ENCODE assay signal across 9 cellular contexts in the genomic region with DNA sequence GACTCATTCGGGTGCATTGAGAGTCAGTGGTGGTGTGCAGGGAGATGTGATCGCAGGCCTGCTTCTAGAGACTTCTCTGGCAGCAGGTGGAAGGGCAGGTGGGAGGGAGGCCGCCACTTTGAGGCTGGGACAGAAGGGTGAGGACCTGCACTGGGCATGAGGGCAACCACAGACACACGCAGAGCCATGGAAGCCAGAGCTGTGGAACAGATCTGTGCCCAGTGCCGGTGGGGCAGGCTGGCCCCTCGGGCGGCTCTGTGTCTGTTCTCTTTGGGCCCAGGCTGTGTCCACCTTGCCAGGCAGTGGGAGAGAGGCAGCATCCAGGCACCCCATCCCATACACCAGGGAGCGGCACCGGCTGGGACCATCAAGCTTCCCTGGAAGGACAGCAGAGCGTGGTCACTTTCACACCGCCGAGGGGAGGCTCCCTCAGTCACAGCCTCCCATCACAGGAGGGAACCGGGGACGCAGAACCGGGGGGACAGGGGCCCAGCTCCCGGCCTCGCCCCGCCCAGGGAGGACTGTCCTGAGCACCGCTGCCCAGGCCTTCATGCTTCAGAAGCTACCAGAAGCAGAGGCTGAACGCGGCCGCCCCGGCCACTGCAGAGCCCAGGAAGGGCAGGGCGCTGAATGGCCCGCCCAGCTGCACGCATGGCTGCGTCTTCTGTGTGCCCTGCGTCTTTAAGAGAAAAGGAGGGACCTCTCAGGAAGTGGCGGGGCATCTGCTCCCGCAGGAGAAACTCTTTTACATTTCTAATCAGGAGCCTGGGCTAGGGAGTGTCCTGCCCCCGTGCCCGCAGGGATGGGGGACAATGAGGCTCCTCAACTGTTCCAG. TPM values are rescaled to one million over a fixed set of nuclear protein-coding genes. Genes with fewer than 3 reads are reported as not detected.
DNase-seq lines count a peak whose midpoint lies in the region; ATAC-seq, FAIRE-seq and TF ChIP-seq lines count a peak whose summit lies in the region.
"Had no signal": no experiment of that assay in that cellular context is flagged by ENCODE, and none has a peak within 500 bp of the region (broad histone marks: within the 10 kb centered on the region; RNA-seq: fewer than 3 reads in every experiment).

No MANE protein-coding gene starts in this region.

- TF ChIP-seq CTCF in GM12865 (IDR thresholded peaks at IDR 0.05; ENCODE audit: insufficient read depth, low read depth, low read length, missing control alignments) (no peak), GM12878 (IDR thresholded peaks at IDR 0.05 in 2 of 3, conservative IDR thresholded peaks at IDR 0.05 in 1 of 3; ENCODE audit: control insufficient read depth in 2 of 3, extremely low read depth in 1 of 3, insufficient read depth in 1 of 3, low read depth in 3 of 3, low read length in 3 of 3) (no peak)

- DNase-seq in GM12865 (ENCODE audit: low read depth) (no peak), GM12878 (ENCODE audit: low read depth, low spot score) (no peak), NOMO-1 (lab: John Stamatoyannopoulos, UW; ENCODE audit: unreplicated experiment in 2 of 2) (no peak), NCI-H128 (lab: John Stamatoyannopoulos, UW; ENCODE audit: unreplicated experiment) (no peak), NCI-H146 treated with DMSO at 0.1 percent for 48 hours (lab: John Stamatoyannopoulos, UW; ENCODE audit: unreplicated experiment) (no peak)

- no peaks in the 10 kb centered on the region for H3K36me3 ChIP-seq in GM12878 (ENCODE audit: control insufficient read depth in 2 of 2, insufficient read depth in 2 of 2, low read length in 1 of 2)
- H3K36me3 ChIP-seq in mesodermal cell (ENCODE audit: control insufficient read depth, insufficient read depth, low read length): no peaks in the 10 kb centered on the region

- H3K9me3 ChIP-seq in GM12878 (replicated peaks; ENCODE audit: control insufficient read depth, insufficient read depth, low read length) (no peaks in the 10 kb centered on the region; the same call in 2 of the 3 replicates), mesodermal cell (ENCODE audit: control insufficient read depth, low read length) (no peaks in the 10 kb centered on the region)

- POLR2A ChIA-PET in GM12878 (lab: Charles Lee): no interaction called here

- CTCF ChIA-PET in GM12878 (lab: Yijun Ruan, JAX): no interaction called here

- RAD21 ChIA-PET in GM12878 (lab: Charles Lee; ENCODE audit: unreplicated experiment): no interaction called here

- no peaks in the 10 kb centered on the region for H3K79me2 ChIP-seq in GM12878 (ENCODE audit: control insufficient read depth, insufficient read depth, low read length)

- no peak for TF ChIP-seq EP300 in GM12878 (IDR thresholded peaks at IDR 0.05; ENCODE audit: borderline replicate concordance in 1 of 2, control insufficient read depth in 1 of 2, low read depth in 2 of 2, low read length in 2 of 2)

- SMC1A ChIA-PET in GM12878 (lab: Charles Lee; ENCODE audit: uncharacterized antibody, unreplicated experiment): no interaction called here

- H4K20me1 ChIP-seq in GM12878 (ENCODE audit: control insufficient read depth, insufficient read depth): no peaks in the 10 kb centered on the region

- intact Hi-C loops in GM12878 (cut with micrococcal nuclease; ENCODE audit: unreplicated experiment): no loop called here

- no TSS peak for BruUV-seq in GM12878 (replicated peaks; lab: Mats Ljungman, UMichigan)

- H3K4me3 ChIP-seq in GM12865 (ENCODE audit: low read depth, low read length): peak overlapping the region; percentile 22
- H3K4me3 ChIP-seq in GM12878: peak overlapping the region; percentile 51; the same call in 1 of the 2 replicates
- H3K4me3 ChIP-seq in mesodermal cell (ENCODE audit: extremely low read depth, insufficient read depth, low read length, poor library complexity, severe bottlenecking): no peak overlapping the region

- H3K27ac ChIP-seq in GM12878 (ENCODE audit: control insufficient read depth, insufficient read depth) (no peak overlapping the region), mesodermal cell (ENCODE audit: low read depth, low read length, severe bottlenecking) (peak overlapping the region; percentile 85)

- H3K27me3 ChIP-seq in GM12878 (replicated peaks in 1 of 2; ENCODE audit: control insufficient read depth in 2 of 2, insufficient read depth in 2 of 2, low read length in 1 of 2): no peaks in the 10 kb centered on the region

- in situ Hi-C loops in GM12878 (cut with MboI): no loop called here

- no peak for TF ChIP-seq POLR2A in GM12878 (IDR thresholded peaks at IDR 0.05; ENCODE audit: low read depth, low read length)

- peak overlapping the region; percentile 3 for H2AFZ ChIP-seq in GM12878 (ENCODE audit: control insufficient read depth, low read depth, low read length)

- FAIRE-seq in GM12878 (lab: Jason Lieb, UNC): no peak

- H3K4me1 ChIP-seq in GM12878 (ENCODE audit: control insufficient read depth, insufficient read depth, low read length) (peaks cover 12% of the 10 kb centered on the region), mesodermal cell (ENCODE audit: control insufficient read depth, insufficient read depth, low read length, poor library complexity, severe bottlenecking) (peaks cover 10% of the 10 kb centered on the region)

- 34% methylated on average over 32 of the region's 32 CpGs for WGBS in GM12878 (ENCODE audit: insufficient coverage, insufficient replicate concordance, low lambda C conversion rate, missing lambda C conversion rate)
- 52 to 54% methylated on average over 23 to 27 of the region's 32 CpGs for WGBS in mesodermal cell (ENCODE audit: insufficient coverage in 2 of 2), 2 experiments

- ATAC-seq in HG02852 (IDR thresholded peaks at IDR 0.05; ENCODE audit: unreplicated experiment) (peak; percentile 28), GM12878 (peak; percentile 55; the same call in 2 of the 3 replicates), GM19467 (IDR thresholded peaks at IDR 0.05; ENCODE audit: unreplicated experiment) (no peak)

- H3K4me2 ChIP-seq in GM12878 (ENCODE audit: control insufficient read depth, insufficient read depth): peak overlapping the region; percentile 86

- H3K9ac ChIP-seq in GM12878 (ENCODE audit: control insufficient read depth, insufficient read depth, low read length): no peak overlapping the region

- TF ChIP-seq RAD21 in GM12878 (IDR thresholded peaks at IDR 0.05; ENCODE audit: insufficient read depth, low read depth, low read length): no peak

TF ChIP-seq in GM12878, 131 proteins besides CTCF, POLR2A, EP300 and RAD21:
- no peak for TF ChIP-seq JUND (IDR thresholded peaks at IDR 0.05; ENCODE audit: low read depth, low read length)
- TF ChIP-seq PAX5 (IDR thresholded peaks at IDR 0.05; ENCODE audit: borderline replicate concordance, low read depth, low read length): peak; percentile 91
- TF ChIP-seq SP1 (IDR thresholded peaks at IDR 0.05; ENCODE audit: low read depth, low read length): no peak
- no peak for TF ChIP-seq EZH2 (IDR thresholded peaks at IDR 0.05; ENCODE audit: borderline replicate concordance, control insufficient read depth, low read depth, low read length)
- TF ChIP-seq ZZZ3 (IDR thresholded peaks at IDR 0.05; ENCODE audit: control insufficient read depth, insufficient read length, low read depth): no peak

RNA-seq across cellular contexts. Expression of a gene that starts 32.1 kb away (rescaled TPM):
- not detected in 2 replicates for total RNA-seq in GM12878 (2013; cell fraction: nucleolus; rRNA removed)
- total RNA-seq in GM12878 (2014; rRNA removed) (not detected in 2 replicates), GM12878 (2014; rRNA removed; fragmentation: Illumina TruSeq; extraction: Trizol) (not detected in 2 replicates), GM12878 (2021) (not detected in 2 replicates)
- polyA plus RNA-seq in GM12878 (2011; ENCODE audit: low read depth): not detected
- polyA plus RNA-seq in GM12878 (2011; rRNA removed) (not detected in 2 replicates), GM12878 (2014; fragmentation: Illumina TruSeq; extraction: Trizol) (not detected in 2 replicates), GM12878 (2014; fragmentation: Nextera tagmentation; extraction: Ambion mirVana) (not detected), GM12878 (2014; rRNA removed) (not detected in 2 replicates), GM12878 (2016; fragmentation: Nextera tagmentation; extraction: Ambion mirVana) (not detected)
- not detected in 2 replicates for polyA plus RNA-seq in GM12878 (2011; cell fraction: cytosol; rRNA removed)
- not detected in 2 replicates for polyA plus RNA-seq in GM12878 (2011; cell fraction: nucleus; rRNA removed)
- polyA plus RNA-seq in GM12878 (2012): not detected in 2 replicates
- not detected in 2 replicates for polyA minus RNA-seq in GM12878 (2011; rRNA and poly(A)+ RNA removed)
- not detected in 2 replicates for polyA minus RNA-seq in GM12878 (2011; cell fraction: cytosol; rRNA and poly(A)+ RNA removed)
- not detected in 2 replicates for polyA minus RNA-seq in GM12878 (2011; cell fraction: nucleus; rRNA and poly(A)+ RNA removed)
- polyA plus RNA-seq in mesodermal cell (2013, experiment 1 of 2): 5.0 TPM
- 2.4 TPM for polyA plus RNA-seq in mesodermal cell (2013, experiment 2 of 2)

RNA-seq across cellular contexts. Expression of a gene that starts 56.3 kb away (rescaled TPM):
- total RNA-seq in GM12878 (2013; cell fraction: nucleolus; rRNA removed): 0.22 TPM in 1 of 2 replicates, not detected in the other
- total RNA-seq in GM12878 (2014; rRNA removed) (not detected in 2 replicates), GM12878 (2014; rRNA removed; fragmentation: Illumina TruSeq; extraction: Trizol) (not detected in 2 replicates), GM12878 (2021) (not detected in 2 replicates)
- polyA plus RNA-seq in GM12878 (2011; ENCODE audit: low read depth): not detected
- polyA plus RNA-seq in GM12878 (2011; rRNA removed) (not detected in 2 replicates), GM12878 (2014; fragmentation: Illumina TruSeq; extraction: Trizol) (not detected in 2 replicates), GM12878 (2014; fragmentation: Nextera tagmentation; extraction: Ambion mirVana) (not detected), GM12878 (2014; rRNA removed) (0.04 TPM in 1 of 2 replicates, not detected in the other), GM12878 (2016; fragmentation: Nextera tagmentation; extraction: Ambion mirVana) (not detected)
- polyA plus RNA-seq in GM12878 (2011; cell fraction: cytosol; rRNA removed): not detected in 2 replicates
- not detected in 2 replicates for polyA plus RNA-seq in GM12878 (2011; cell fraction: nucleus; rRNA removed)
- polyA plus RNA-seq in GM12878 (2012): not detected in 2 replicates
- not detected in 2 replicates for polyA minus RNA-seq in GM12878 (2011; rRNA and poly(A)+ RNA removed)
- polyA minus RNA-seq in GM12878 (2011; cell fraction: cytosol; rRNA and poly(A)+ RNA removed): not detected in 2 replicates
- not detected in 2 replicates for polyA minus RNA-seq in GM12878 (2011; cell fraction: nucleus; rRNA and poly(A)+ RNA removed)
- polyA plus RNA-seq in mesodermal cell (2013, experiment 1 of 2): 1.5 TPM
- 0.56 TPM for polyA plus RNA-seq in mesodermal cell (2013, experiment 2 of 2)
- total RNA-seq: LHCN-M2 had no signal
